13 cellular contexts compared by ENCODE assay signal in the genomic region with DNA sequence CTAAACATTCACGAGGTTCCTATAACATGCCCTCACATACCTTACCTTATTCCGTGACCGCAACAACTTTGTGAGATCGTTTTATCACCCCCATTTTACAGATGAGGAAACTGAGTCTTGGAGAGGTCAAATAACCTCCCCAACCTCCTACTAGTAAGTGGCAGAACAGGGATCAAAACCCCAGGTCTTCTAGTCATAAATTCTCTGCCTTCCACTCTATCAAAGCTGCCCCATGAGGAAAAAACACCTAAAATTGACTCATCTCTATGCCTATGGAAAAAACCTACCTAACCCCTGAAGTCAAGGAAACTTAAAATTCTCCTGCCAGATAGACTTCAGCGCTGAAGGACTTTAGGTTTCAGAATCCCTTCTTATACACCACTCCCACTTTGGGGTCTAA.
DNase-seq lines count a peak whose midpoint lies in the region; ATAC-seq and TF ChIP-seq lines count a peak whose summit lies in the region.
"Had no signal": no experiment of that assay in that cellular context is flagged by ENCODE, and none has a peak within 500 bp of the region (broad histone marks: within the 10 kb centered on the region; RNA-seq: fewer than 3 reads in every experiment).

No MANE protein-coding gene starts in this region.

- H2BK12ac ChIP-seq in mesenchymal stem cell (ENCODE audit: low read length in 2 of 2): peak overlapping the region; percentile 46 to 76

- H3K9ac ChIP-seq in duodenal mucosa (ENCODE audit: low read depth in 1 of 2, low read length in 2 of 2) (peak overlapping the region in 1 of 2 donors; percentile 55), mesenchymal stem cell (ENCODE audit: low read length) (peak overlapping the region; percentile 81)
- H3K9ac ChIP-seq: KMS-11 had no signal

- H3K27me3 Mint-ChIP-seq in activated CD4-positive, alpha-beta T cell treated with anti-CD3 and anti-CD28 coated beads for 36 hours: peaks cover 11% of the 10 kb centered on the region

- H2AFZ ChIP-seq in mesenchymal stem cell (ENCODE audit: low read depth, low read length): no peak overlapping the region

- TF ChIP-seq POLR2A in uterus (IDR thresholded peaks at IDR 0.05): no peak

- no peak for ATAC-seq in activated CD4-positive, alpha-beta T cell treated with anti-CD3 and anti-CD28 coated beads for 36 hours
- ATAC-seq: naive thymus-derived CD8-positive, alpha-beta T cell had no signal

- H3K9me3 Mint-ChIP-seq in activated CD4-positive, alpha-beta T cell treated with anti-CD3 and anti-CD28 coated beads for 36 hours (ENCODE audit: low read depth): peaks cover 3% of the 10 kb centered on the region
- H3K9me3 Mint-ChIP-seq: naive thymus-derived CD8-positive, alpha-beta T cell; stimulated activated naive CD8-positive, alpha-beta T cell treated with anti-CD3 and anti-CD28 coated beads, Interleukin-15, Interleukin-2, amounts not matched to agents 100 ng/mL and 50 ng/mL, for 24 hours had no signal

- peaks cover 42% of the 10 kb centered on the region for H3K4me1 Mint-ChIP-seq in activated CD4-positive, alpha-beta T cell treated with anti-CD3 and anti-CD28 coated beads for 36 hours

- intact Hi-C loops in activated CD4-positive, alpha-beta T cell treated with anti-CD3 and anti-CD28 coated beads for 36 hours (cut with DNase I, micrococcal nuclease): loop anchor here (5.0 to 10.0 kb wide), 3 partner anchors 72 to 567 kb away; no protein-coding TSS in a partner anchor
- intact Hi-C loops in uterus (cut with DNase I; ENCODE audit: low total_unique reads): no loop called here

- peak overlapping the region; percentile 86 for H2BK5ac ChIP-seq in mesenchymal stem cell (ENCODE audit: low read depth, low read length, poor library complexity, severe bottlenecking)

- no peak for DNase-seq in activated CD4-positive, alpha-beta T cell treated with anti-CD3 and anti-CD28 coated beads for 36 hours
- DNase-seq in activated CD4-positive, alpha-beta T cell treated with anti-CD3 and anti-CD28 coated beads, Interleukin-2, amount 50 U/mL, for 1 hour: no peak
- DNase-seq in mesenchymal stem cell (peak; percentile 58), uterus (no peak), NCI-H345 treated with DMSO at 0.1 percent for 48 hours (lab: John Stamatoyannopoulos, UW; ENCODE audit: unreplicated experiment) (no peak), NCI-H187 treated with DMSO at 0.1 percent for 48 hours (lab: John Stamatoyannopoulos, UW) (no peak)
- no peak for DNase-seq in activated naive CD4-positive, alpha-beta T cell treated with Interleukin-2 at 50 U/mL for 16 hours
- DNase-seq: activated gamma-delta T cell treated with Interleukin-2 at 50 U/mL for 16 hours; naive thymus-derived CD8-positive, alpha-beta T cell; NCI-H1694 had no signal

- peak overlapping the region; percentile 54 to 61 for H3K18ac ChIP-seq in mesenchymal stem cell (ENCODE audit: low read depth in 1 of 2, low read length in 2 of 2)

- no peak overlapping the region for H3K23ac ChIP-seq in mesenchymal stem cell (ENCODE audit: low read length in 2 of 2)

- H3K27ac Mint-ChIP-seq in activated CD4-positive, alpha-beta T cell treated with anti-CD3 and anti-CD28 coated beads for 36 hours: peak overlapping the region; percentile 66
- H3K27ac Mint-ChIP-seq: naive thymus-derived CD8-positive, alpha-beta T cell had no signal

- no peaks in the 10 kb centered on the region for H3K36me3 ChIP-seq in duodenal mucosa (ENCODE audit: control insufficient read depth in 1 of 2, insufficient read depth in 2 of 2, low read length in 2 of 2)
- H3K36me3 ChIP-seq in mesenchymal stem cell (ENCODE audit: control insufficient read depth in 1 of 2, insufficient read depth in 2 of 2, low read depth in 1 of 2, low read length in 2 of 2): no peaks in the 10 kb centered on the region
- no peaks in the 10 kb centered on the region for H3K36me3 ChIP-seq in uterus

- no peak overlapping the region for H4K91ac ChIP-seq in mesenchymal stem cell (ENCODE audit: low read length)

- H3K4me1 ChIP-seq in duodenal mucosa (ENCODE audit: control insufficient read depth in 1 of 2, insufficient read depth in 2 of 2, low read length in 2 of 2) (peaks cover 29 to 53% of the 10 kb centered on the region in 2 donors), mesenchymal stem cell (ENCODE audit: control insufficient read depth, insufficient read depth, low read depth, low read length) (peaks cover 13% of the 10 kb centered on the region), uterus (peaks cover 5 to 6% of the 10 kb centered on the region in 2 donors)

- 90% methylated on average over 5 of the region's 5 CpGs for WGBS in mesenchymal stem cell

- peak overlapping the region; percentile 24 for H4K8ac ChIP-seq in mesenchymal stem cell (ENCODE audit: low read length)

- H3K27ac ChIP-seq in duodenal mucosa (ENCODE audit: low read depth, low read length) (peak overlapping the region; percentile 67), mesenchymal stem cell (ENCODE audit: low read length, poor library complexity, severe bottlenecking) (peak overlapping the region; percentile 100), uterus (peak overlapping the region; percentile 86 to 90)
- H3K27ac ChIP-seq: KMS-11 had no signal

- H3K36me3 Mint-ChIP-seq in activated CD4-positive, alpha-beta T cell treated with anti-CD3 and anti-CD28 coated beads for 36 hours (ENCODE audit: low read depth): no peaks in the 10 kb centered on the region
- H3K36me3 Mint-ChIP-seq: naive thymus-derived CD8-positive, alpha-beta T cell had no signal

- TF ChIP-seq CTCF in uterus (IDR thresholded peaks at IDR 0.05): no peak

- peak overlapping the region; percentile 46 to 81 for H3K4ac ChIP-seq in mesenchymal stem cell (ENCODE audit: low read depth in 1 of 2, low read length in 2 of 2)

- H3K4me3 ChIP-seq in duodenal mucosa (ENCODE audit: low read depth in 1 of 2, low read length in 2 of 2): no peak overlapping the region
- H3K4me3 ChIP-seq in mesenchymal stem cell (ENCODE audit: insufficient read depth in 1 of 2, low read depth in 1 of 2, low read length in 2 of 2): no peak overlapping the region
- H3K4me3 ChIP-seq in uterus: no peak overlapping the region

- H3K79me1 ChIP-seq in mesenchymal stem cell (replicated peaks; ENCODE audit: low read length, poor library complexity, severe bottlenecking): peaks cover 3% of the 10 kb centered on the region

- H3K14ac ChIP-seq in mesenchymal stem cell (ENCODE audit: low read length in 2 of 2): no peak overlapping the region

- no peak overlapping the region for H2BK15ac ChIP-seq in mesenchymal stem cell (ENCODE audit: low read depth, poor library complexity, severe bottlenecking)

- H3K27me3 ChIP-seq in duodenal mucosa (ENCODE audit: control insufficient read depth in 1 of 2, insufficient read depth in 2 of 2, low read length in 2 of 2) (no peaks in the 10 kb centered on the region), mesenchymal stem cell (ENCODE audit: control insufficient read depth in 1 of 2, insufficient read depth in 1 of 2, low read length in 2 of 2) (no peaks in the 10 kb centered on the region), uterus (no peaks in the 10 kb centered on the region)

- POLR2A ChIA-PET in activated CD4-positive, alpha-beta T cell treated with anti-CD3 and anti-CD28 coated beads for 36 hours (lab: Charles Lee): no interaction called here

- H3K9me3 ChIP-seq in duodenal mucosa (ENCODE audit: control insufficient read depth in 1 of 2, low read length in 2 of 2) (no peaks in the 10 kb centered on the region), mesenchymal stem cell (ENCODE audit: control insufficient read depth, low read length) (no peaks in the 10 kb centered on the region), uterus (no peaks in the 10 kb centered on the region)

- peak overlapping the region; percentile 78 for H2AK5ac ChIP-seq in mesenchymal stem cell (ENCODE audit: low read length, severe bottlenecking)

- no peak overlapping the region for H3K4me2 ChIP-seq in mesenchymal stem cell (ENCODE audit: low read length, poor library complexity, severe bottlenecking)
- H3K4me2 ChIP-seq: KMS-11 had no signal

- no peak overlapping the region for H3K4me3 Mint-ChIP-seq in activated CD4-positive, alpha-beta T cell treated with anti-CD3 and anti-CD28 coated beads for 36 hours
- H3K4me3 Mint-ChIP-seq: naive thymus-derived CD8-positive, alpha-beta T cell; stimulated activated naive CD8-positive, alpha-beta T cell treated with anti-CD3 and anti-CD28 coated beads, Interleukin-15, Interleukin-2, amounts not matched to agents 100 ng/mL and 50 ng/mL, for 24 hours had no signal

- peak overlapping the region; percentile 99 for H2BK120ac ChIP-seq in mesenchymal stem cell (ENCODE audit: low read depth, low read length)

- CTCF ChIA-PET in activated CD4-positive, alpha-beta T cell treated with anti-CD3 and anti-CD28 coated beads for 36 hours (lab: Charles Lee): no interaction called here
